Comparison of ENCODE assay signal across 25 cellular contexts in genomic region chr14:92384461-92385133, GRCh38.
DNase-seq lines count a peak whose midpoint lies in the region; ATAC-seq, FAIRE-seq and TF ChIP-seq lines count a peak whose summit lies in the region.
"Had no signal": no experiment of that assay in that cellular context is flagged by ENCODE, and none has a peak within 500 bp of the region (broad histone marks: within the 10 kb centered on the region; RNA-seq: fewer than 3 reads in every experiment).

No MANE protein-coding gene starts in this region.

- TF ChIP-seq CTCF in HepG2 (CRISPR knock-in tag; IDR thresholded peaks at IDR 0.05) (no peak), right lobe of liver (IDR thresholded peaks at IDR 0.05) (no peak), WERI-Rb-1 (IDR thresholded peaks at IDR 0.05; ENCODE audit: low read depth, low read length) (no peak), fibroblast of villous mesenchyme (IDR thresholded peaks at IDR 0.05; ENCODE audit: insufficient read depth, low read depth, low read length) (no peak), ascending aorta (IDR thresholded peaks at IDR 0.05) (no peak)

- TF ChIP-seq POLR2A in HepG2 (IDR thresholded peaks at IDR 0.05; ENCODE audit: insufficient read depth in 1 of 2, low read depth in 2 of 2, low read length in 2 of 2) (no peak), right lobe of liver (IDR thresholded peaks at IDR 0.05) (no peak)

- H3K4me1 ChIP-seq in HepG2 (ENCODE audit: insufficient read depth, low read length), result peaks cover 26% of the 10 kb centered on the region
- H3K4me1 ChIP-seq in right lobe of liver, result peaks cover 0 to 8% (median 0%) of the 10 kb centered on the region in 4 donors
- no peaks in the 10 kb centered on the region for H3K4me1 ChIP-seq in ascending aorta
- H3K4me1 ChIP-seq: Caco-2, SJCRH30 had no signal

- intact Hi-C loops in HepG2 (cut with micrococcal nuclease; ENCODE audit: unreplicated experiment) (no loop called here), right lobe of liver (cut with DNase I) (no loop called here), ascending aorta (cut with DNase I) (no loop called here)

- FAIRE-seq in HepG2 (lab: Jason Lieb, UNC), result no peak

- POLR2A ChIA-PET in HepG2 (lab: Yijun Ruan, JAX), result no interaction called here

- no peak overlapping the region for H3K9ac ChIP-seq in HepG2 (ENCODE audit: insufficient read depth, low read depth, low read length)
- H3K9ac ChIP-seq: GM23248 had no signal

- no peaks in the 10 kb centered on the region for H4K20me1 ChIP-seq in HepG2 (ENCODE audit: insufficient read depth, low read length)

- ATAC-seq in HepG2 (no peak), right lobe of liver (no peak), GM19324 (IDR thresholded peaks at IDR 0.05; ENCODE audit: low FRiP score, unreplicated experiment) (no peak)
- ATAC-seq: CD8-positive, alpha-beta T cell; HCT116; Right ventricle myocardium inferior had no signal

- no peak for TF ChIP-seq RAD21 in HepG2 (CRISPR knock-in tag; IDR thresholded peaks at IDR 0.05)

- in situ Hi-C loops in HepG2 (cut with HindIII; ENCODE audit: extremely low pct_ligation_motif_present, low pct_unique_long_range_greater_than_20kb), result no loop called here

- no peak overlapping the region for H3K4me2 ChIP-seq in HepG2 (ENCODE audit: low read depth, low read length)
- H3K4me2 ChIP-seq: PC-9 had no signal

- H3K4me3 ChIP-seq in HepG2 (replicated peaks in 1 of 3; ENCODE audit: insufficient read depth in 1 of 3, low read depth in 2 of 3, low read length in 3 of 3), result no peak overlapping the region
- no peak overlapping the region for H3K4me3 ChIP-seq in right lobe of liver
- H3K4me3 ChIP-seq in WERI-Rb-1 (ENCODE audit: low read depth, low read length), result peak overlapping the region; percentile 17
- no peak overlapping the region for H3K4me3 ChIP-seq in fibroblast of villous mesenchyme (ENCODE audit: low read depth, low read length)
- H3K4me3 ChIP-seq in ascending aorta, result no peak overlapping the region
- H3K4me3 ChIP-seq: GM23248, PC-9, SJCRH30 had no signal

- DNase-seq in HepG2 (ENCODE audit: low spot score) (no peak), right lobe of liver (no peak), WERI-Rb-1 (no peak), fibroblast of villous mesenchyme (ENCODE audit: low read depth) (peak; percentile 18), ascending aorta (ENCODE audit: low spot score in 2 of 2) (no peak)
- no peak for DNase-seq in stimulated activated CD4-positive, alpha-beta T cell treated with anti-CD3 and anti-CD28 coated beads, Interleukin-4, amount 100 ng/mL, for 24 hours
- DNase-seq: C1 segment of cervical spinal cord; Caco-2; CD8-positive, alpha-beta T cell; DMS153; DND-41; GM23248; Karpas-422; MV-4-11; NCI-H1105; NCI-H1436 treated with DMSO at 0.1 percent for 48 hours; NCI-H187 treated with DMSO at 0.1 percent for 48 hours; NCI-H748 treated with DMSO at 0.1 percent for 48 hours; NK-92 treated with Interleukin-12 subunit alpha and Interleukin-12 subunit beta, amount 100 ng/mL, for 24 hours; PC-9; SJCRH30 had no signal

- WGBS in HepG2 (ENCODE audit: low lambda C conversion rate), result 73% methylated on average over 5 of the region's 5 CpGs
- WGBS in right lobe of liver (ENCODE audit: insufficient coverage, low coverage, low lambda C conversion rate, missing lambda C conversion rate), result 77% methylated on average over 5 of the region's 5 CpGs

- H3K27me3 ChIP-seq in HepG2 (ENCODE audit: control insufficient read depth in 1 of 2, insufficient read depth in 2 of 2, low read length in 2 of 2) (peaks cover 2 to 38% of the 10 kb centered on the region in 2 experiments; a peak in 4 of 5 replicates), right lobe of liver (no peaks in the 10 kb centered on the region), WERI-Rb-1 (ENCODE audit: insufficient read depth, low read depth, severe bottlenecking) (no peaks in the 10 kb centered on the region), ascending aorta (no peaks in the 10 kb centered on the region)
- H3K27me3 ChIP-seq: SJCRH30 had no signal

- H3K9me3 ChIP-seq in HepG2 (ENCODE audit: low read length) (no peaks in the 10 kb centered on the region), right lobe of liver (no peaks in the 10 kb centered on the region), WERI-Rb-1 (ENCODE audit: severe bottlenecking) (no peaks in the 10 kb centered on the region), ascending aorta (no peaks in the 10 kb centered on the region)
- H3K9me3 ChIP-seq: Caco-2, SJCRH30 had no signal

- CTCF ChIA-PET in HepG2 (lab: Yijun Ruan, JAX; ENCODE audit: low intra/inter-chr PET ratio, low total read pairs), result no interaction called here

- no TSS peak for BruUV-seq in HepG2 (replicated peaks; lab: Mats Ljungman, UMichigan)

- TF ChIP-seq EP300 in HepG2 (IDR thresholded peaks at IDR 0.05; ENCODE audit: low read depth in 2 of 2, low read length in 2 of 2), result no peak
- no peak for TF ChIP-seq EP300 in HepG2 (CRISPR knock-in tag; IDR thresholded peaks at IDR 0.05; ENCODE audit: borderline replicate concordance)

- no peaks in the 10 kb centered on the region for H3K79me2 ChIP-seq in HepG2 (ENCODE audit: insufficient read depth, low read length)

- no peaks in the 10 kb centered on the region for H3K36me3 ChIP-seq in HepG2 (replicated peaks in 1 of 2; ENCODE audit: control insufficient read depth in 1 of 2, insufficient read depth in 2 of 2, low read length in 2 of 2)
- H3K36me3 ChIP-seq in right lobe of liver, result no peaks in the 10 kb centered on the region
- no peaks in the 10 kb centered on the region for H3K36me3 ChIP-seq in WERI-Rb-1
- H3K36me3 ChIP-seq in ascending aorta, result no peaks in the 10 kb centered on the region
- H3K36me3 ChIP-seq: SJCRH30 had no signal

- no peak overlapping the region for H2AFZ ChIP-seq in HepG2 (ENCODE audit: low read length)
- H2AFZ ChIP-seq: GM23248, PC-9 had no signal

- H3K27ac ChIP-seq in HepG2 (ENCODE audit: extremely low read length, insufficient read depth, low read length) (no peak overlapping the region), right lobe of liver (no peak overlapping the region), WERI-Rb-1 (peak overlapping the region; percentile 44; the same call in 1 of the 2 replicates), ascending aorta (no peak overlapping the region)
- H3K27ac ChIP-seq: GM23248, HL-60, PC-9, SJCRH30 had no signal

TF ChIP-seq in HepG2, 621 proteins besides CTCF, POLR2A, EP300 and RAD21:
- TF ChIP-seq ZNF256 (CRISPR knock-in tag; conservative IDR thresholded peaks at IDR 0.05) (no peak), ZNF768 (CRISPR knock-in tag; IDR thresholded peaks at IDR 0.05) (peak; percentile 57; the same call in 1 of the 2 replicates), SMARCC2 (IDR thresholded peaks at IDR 0.05) (no peak), ZSCAN22 (CRISPR knock-in tag; IDR thresholded peaks at IDR 0.05) (no peak), ZFP36 (IDR thresholded peaks at IDR 0.05; ENCODE audit: borderline replicate concordance, low read depth, low read length, partially characterized antibody) (peak; percentile 53), ZNF549 (CRISPR knock-in tag; IDR thresholded peaks at IDR 0.05) (no peak), ZNF17 (CRISPR knock-in tag; IDR thresholded peaks at IDR 0.05) (no peak), GPN1 (CRISPR knock-in tag; IDR thresholded peaks at IDR 0.05; ENCODE audit: borderline replicate concordance) (no peak), SYNCRIP (IDR thresholded peaks at IDR 0.05; ENCODE audit: insufficient read depth, low read depth, low read length) (no peak), RFX3 (CRISPR knock-in tag; IDR thresholded peaks at IDR 0.05) (no peak), CENPT (CRISPR knock-in tag; IDR thresholded peaks at IDR 0.05; ENCODE audit: low read depth) (no peak), HNRNPK (IDR thresholded peaks at IDR 0.05; ENCODE audit: low read depth, low read length, poor library complexity, severe bottlenecking) (no peak)
TF ChIP-seq in HepG2: peak in this region for 2.
